In genomic region chr5:146341854-146342253, GRCh38 we compare ENCODE assay signal across 29 cellular contexts. TPM values are rescaled to one million over a fixed set of nuclear protein-coding genes. Genes with fewer than 3 reads are reported as not detected.
"Had no signal": no experiment of that assay in that cellular context is flagged by ENCODE, and none has a peak within 500 bp of the region (broad histone marks: within the 10 kb centered on the region; RNA-seq: fewer than 3 reads in every experiment).

No MANE protein-coding gene starts in this region.

- H3K9me3 Mint-ChIP-seq: natural killer cell treated with Interleukin-12 subunit alpha and Interleukin-12 subunit beta and Interleukin-15 and Interleukin-18, amount 100 ng/mL, for 72 hours; neural crest cell; stimulated activated effector memory CD8-positive, alpha-beta T cell treated with anti-CD3 and anti-CD28 coated beads, Interleukin-12 subunit alpha, Interleukin-12 subunit beta, amount 100 ng/mL, for 72 hours had no signal

- DNase-seq: naive thymus-derived CD8-positive, alpha-beta T cell; nephron progenitor cell; nucleus accumbens; pancreas; right cardiac atrium; right lobe of liver; sigmoid colon; small intestine; stimulated activated CD4-positive, alpha-beta T cell treated with anti-CD3 and anti-CD28 coated beads, Interleukin-15, amount 100 ng/mL, for 24 hours; stimulated activated CD4-positive, alpha-beta T cell treated with anti-CD3 and anti-CD28 coated beads, Interleukin-2, amount 100 ng/mL, for 24 hours; stimulated activated CD4-positive, alpha-beta T cell treated with anti-CD3 and anti-CD28 coated beads, Interleukin-2, amount 100 ng/mL, for 48 hours; stimulated activated CD4-positive, alpha-beta T cell treated with anti-CD3 and anti-CD28 coated beads, Interleukin-4, amount 100 ng/mL, for 24 hours; stimulated activated naive B cell treated with anti-CD40 and anti-IgM and Interleukin-4, amounts not matched to agents 10 μg/mL and 1 μg/mL and 100 μg/mL, for 72 hours; stimulated activated naive CD4-positive, alpha-beta T cell treated with Interleukin-2 at 50 U/mL for 16 hours; stomach; thyroid gland; trophoblast cell had no signal

- H3K36me3 ChIP-seq: neutrophil, pancreas, prostate gland, right lobe of liver, sigmoid colon, stomach, thoracic aorta, thyroid gland, tibial nerve, upper lobe of left lung, vagina had no signal

- H3K4me3 Mint-ChIP-seq: naive thymus-derived CD8-positive, alpha-beta T cell; natural killer cell treated with Interleukin-12 subunit alpha and Interleukin-12 subunit beta and Interleukin-15 and Interleukin-18, amount 100 ng/mL, for 72 hours; nephron progenitor cell; neural crest cell; stimulated activated effector memory CD8-positive, alpha-beta T cell treated with anti-CD3 and anti-CD28 coated beads, Interleukin-12 subunit alpha, Interleukin-12 subunit beta, amount 100 ng/mL, for 72 hours; stimulated activated naive B cell treated with anti-CD40 and anti-IgM and Interleukin-4, amounts not matched to agents 10 μg/mL and 1 μg/mL and 100 μg/mL, for 72 hours; stimulated activated naive CD8-positive, alpha-beta T cell treated with anti-CD3 and anti-CD28 coated beads, Interleukin-15, Interleukin-2, amounts not matched to agents 100 ng/mL and 50 ng/mL, for 24 hours had no signal

- H3K27ac ChIP-seq: neutrophil, pancreas, prostate gland, right lobe of liver, sigmoid colon, stomach, thoracic aorta, thyroid gland, tibial nerve, upper lobe of left lung, vagina had no signal

- H3K4me1 ChIP-seq: prostate gland had no signal

- ATAC-seq: naive thymus-derived CD8-positive, alpha-beta T cell; natural killer cell treated with Interleukin-12 subunit alpha and Interleukin-12 subunit beta and Interleukin-15 and Interleukin-18, amount 100 ng/mL, for 72 hours; pancreas; right cardiac atrium; right lobe of liver; stimulated activated effector memory CD8-positive, alpha-beta T cell treated with anti-CD3 and anti-CD28 coated beads, Interleukin-12 subunit alpha, Interleukin-12 subunit beta, amount 100 ng/mL, for 72 hours; stimulated activated naive B cell treated with anti-CD40 and anti-IgM and Interleukin-4, amounts not matched to agents 10 μg/mL and 1 μg/mL and 100 μg/mL, for 72 hours had no signal

- H3K4me3 ChIP-seq: pancreas, prostate gland, right lobe of liver, sigmoid colon, stomach, thoracic aorta, thyroid gland, tibial nerve, upper lobe of left lung, vagina had no signal

- H3K27ac Mint-ChIP-seq: natural killer cell treated with Interleukin-12 subunit alpha and Interleukin-12 subunit beta and Interleukin-15 and Interleukin-18, amount 100 ng/mL, for 72 hours; nephron progenitor cell; stimulated activated effector memory CD8-positive, alpha-beta T cell treated with anti-CD3 and anti-CD28 coated beads, Interleukin-12 subunit alpha, Interleukin-12 subunit beta, amount 100 ng/mL, for 72 hours; stimulated activated naive CD8-positive, alpha-beta T cell treated with anti-CD3 and anti-CD28 coated beads, Interleukin-15, Interleukin-2, amounts not matched to agents 100 ng/mL and 50 ng/mL, for 24 hours had no signal

RNA-seq across cellular contexts. Expression of gene POU4F3, which starts 3.2 kb away (rescaled TPM):
- total RNA-seq: natural killer cell treated with Interleukin-12 subunit alpha and Interleukin-12 subunit beta and Interleukin-15 and Interleukin-18, amount 100 ng/mL, for 72 hours; osteocyte; pancreas; prostate gland; skeletal muscle tissue; stomach; thoracic aorta; thyroid gland; vagina had no signal
- polyA plus RNA-seq: pancreas, right cardiac atrium had no signal
